ENCODE assay signal across 8 cellular contexts in the genomic region with DNA sequence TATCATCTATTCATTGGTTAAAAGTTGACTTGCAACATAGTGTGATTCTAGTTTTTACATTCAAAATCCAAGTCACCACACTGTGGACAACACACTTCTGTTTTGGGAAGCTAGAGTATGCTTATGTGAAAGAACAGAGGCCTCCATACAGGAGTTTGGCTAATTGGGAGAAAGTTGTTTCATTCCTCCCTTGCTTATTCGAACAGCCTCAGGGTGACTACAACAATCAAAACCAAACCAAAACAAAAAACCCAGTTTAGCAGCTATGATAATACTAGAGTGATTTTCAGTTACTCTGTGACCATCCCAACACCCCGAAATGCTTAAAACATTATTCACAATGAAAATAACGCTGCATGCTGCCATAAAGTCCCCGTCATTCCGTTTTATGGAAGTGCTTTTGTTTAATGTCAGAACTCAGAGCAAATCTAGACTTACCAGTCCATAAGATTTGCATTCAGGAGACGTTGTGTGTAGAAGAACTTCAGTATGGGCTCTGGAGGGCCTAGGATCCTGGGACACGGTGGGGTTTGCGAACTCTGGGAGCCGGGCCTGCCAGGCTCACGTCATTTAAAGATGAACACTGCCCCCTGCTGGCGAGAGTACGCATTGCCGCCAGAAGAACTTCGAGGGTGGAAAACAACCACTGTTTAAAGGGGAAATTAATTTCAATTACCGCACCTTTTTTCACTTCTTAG.
DNase-seq lines count a peak whose midpoint lies in the region; ATAC-seq and TF ChIP-seq lines count a peak whose summit lies in the region.

No MANE protein-coding gene starts in this region.

- 27% methylated on average over 15 of the region's 15 CpGs for WGBS in liver

- peak; percentile 90 to 91 for TF ChIP-seq RAD21 in liver (IDR thresholded peaks at IDR 0.05)

- no peaks in the 10 kb centered on the region for H3K36me3 ChIP-seq in colonic mucosa
- no peaks in the 10 kb centered on the region for H3K36me3 ChIP-seq in liver (ENCODE audit: control insufficient read depth in 4 of 4, insufficient read depth in 3 of 4, low read depth in 1 of 4, low read length in 3 of 4)

- ATAC-seq in GM21515 (IDR thresholded peaks at IDR 0.05; ENCODE audit: unreplicated experiment) (peak; percentile 77), GM18861 (IDR thresholded peaks at IDR 0.05; ENCODE audit: unreplicated experiment) (no peak)

- H3K9me3 ChIP-seq in colonic mucosa (no peaks in the 10 kb centered on the region), liver (ENCODE audit: control insufficient read depth in 4 of 4, low read length in 3 of 4) (no peaks in the 10 kb centered on the region)

- H3K4me3 ChIP-seq in colonic mucosa: no peak overlapping the region
- H3K4me3 ChIP-seq in liver (ENCODE audit: low read depth in 1 of 3, low read length in 3 of 3): no peak overlapping the region

- H3K4me1 ChIP-seq in colonic mucosa: peaks cover 8% of the 10 kb centered on the region
- H3K4me1 ChIP-seq in liver (ENCODE audit: control insufficient read depth in 4 of 4, insufficient read depth in 4 of 4, low read length in 3 of 4): peaks cover 0 to 31% (median 19%) of the 10 kb centered on the region in 4 donors

- H3K27ac ChIP-seq in colonic mucosa (peak overlapping the region; percentile 57), liver (ENCODE audit: low read depth in 1 of 2, low read length in 2 of 2) (peak overlapping the region; percentile 59 to 88)

- intact Hi-C loops in colonic mucosa (cut with DNase I): loop anchor here (5.0 kb wide), 1 partner anchor 32 kb away; no protein-coding TSS in a partner anchor

- H3K27me3 ChIP-seq in colonic mucosa (no peaks in the 10 kb centered on the region), liver (ENCODE audit: control insufficient read depth in 4 of 4, insufficient read depth in 4 of 4, low read length in 3 of 4) (no peaks in the 10 kb centered on the region)

- DNase-seq in COLO668 (lab: John Stamatoyannopoulos, UW; ENCODE audit: unreplicated experiment): peak; percentile 66
- peak; percentile 27 for DNase-seq in NCI-H1694 treated with DMSO at 0.1 percent for 48 hours (lab: John Stamatoyannopoulos, UW)
- peak; percentile 55 to 58 for DNase-seq in activated CD4-positive, alpha-beta T cell treated with anti-CD3 and anti-CD28 coated beads for 24 hours (ENCODE audit: low read depth in 2 of 2)
- DNase-seq in colonic mucosa: peak; percentile 88
- peak; percentile 6 to 62 (median 25) for DNase-seq in stimulated activated CD4-positive, alpha-beta T cell treated with anti-CD3 and anti-CD28 coated beads, TNF-alpha, amount 100 ng/mL, for 1 hour (ENCODE audit: low read depth in 3 of 3, low spot score in 1 of 3)

- H3K9ac ChIP-seq in colonic mucosa (ENCODE audit: low read depth in 2 of 2, low read length in 2 of 2) (peak overlapping the region in 1 of 2 donors; percentile 27), liver (ENCODE audit: low read depth in 1 of 2, low read length in 2 of 2) (peak overlapping the region in 1 of 2 donors; percentile 28)

- TF ChIP-seq CTCF in colonic mucosa (IDR thresholded peaks at IDR 0.05) (peak; percentile 98), liver (IDR thresholded peaks at IDR 0.05; ENCODE audit: low read depth, low read length, missing input control) (peak; percentile 94)

TF ChIP-seq in liver, 16 proteins besides CTCF, POLR2A, EP300 and RAD21:
- TF ChIP-seq HNF4A (conservative IDR thresholded peaks at IDR 0.05): no peak
- no peak for TF ChIP-seq RXRA (IDR thresholded peaks at IDR 0.05)
- TF ChIP-seq, protein P1, sequence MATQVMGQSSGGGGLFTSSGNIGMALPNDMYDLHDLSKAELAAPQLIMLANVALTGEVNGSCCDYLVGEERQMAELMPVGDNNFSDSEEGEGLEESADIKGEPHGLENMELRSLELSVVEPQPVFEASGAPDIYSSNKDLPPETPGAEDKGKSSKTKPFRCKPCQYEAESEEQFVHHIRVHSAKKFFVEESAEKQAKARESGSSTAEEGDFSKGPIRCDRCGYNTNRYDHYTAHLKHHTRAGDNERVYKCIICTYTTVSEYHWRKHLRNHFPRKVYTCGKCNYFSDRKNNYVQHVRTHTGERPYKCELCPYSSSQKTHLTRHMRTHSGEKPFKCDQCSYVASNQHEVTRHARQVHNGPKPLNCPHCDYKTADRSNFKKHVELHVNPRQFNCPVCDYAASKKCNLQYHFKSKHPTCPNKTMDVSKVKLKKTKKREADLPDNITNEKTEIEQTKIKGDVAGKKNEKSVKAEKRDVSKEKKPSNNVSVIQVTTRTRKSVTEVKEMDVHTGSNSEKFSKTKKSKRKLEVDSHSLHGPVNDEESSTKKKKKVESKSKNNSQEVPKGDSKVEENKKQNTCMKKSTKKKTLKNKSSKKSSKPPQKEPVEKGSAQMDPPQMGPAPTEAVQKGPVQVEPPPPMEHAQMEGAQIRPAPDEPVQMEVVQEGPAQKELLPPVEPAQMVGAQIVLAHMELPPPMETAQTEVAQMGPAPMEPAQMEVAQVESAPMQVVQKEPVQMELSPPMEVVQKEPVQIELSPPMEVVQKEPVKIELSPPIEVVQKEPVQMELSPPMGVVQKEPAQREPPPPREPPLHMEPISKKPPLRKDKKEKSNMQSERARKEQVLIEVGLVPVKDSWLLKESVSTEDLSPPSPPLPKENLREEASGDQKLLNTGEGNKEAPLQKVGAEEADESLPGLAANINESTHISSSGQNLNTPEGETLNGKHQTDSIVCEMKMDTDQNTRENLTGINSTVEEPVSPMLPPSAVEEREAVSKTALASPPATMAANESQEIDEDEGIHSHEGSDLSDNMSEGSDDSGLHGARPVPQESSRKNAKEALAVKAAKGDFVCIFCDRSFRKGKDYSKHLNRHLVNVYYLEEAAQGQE (IDR thresholded peaks at IDR 0.05): no peak
- TF ChIP-seq HNF4G (IDR thresholded peaks at IDR 0.05): no peak
- TF ChIP-seq NR2F2 (IDR thresholded peaks at IDR 0.05): no peak
- TF ChIP-seq, protein P2, sequence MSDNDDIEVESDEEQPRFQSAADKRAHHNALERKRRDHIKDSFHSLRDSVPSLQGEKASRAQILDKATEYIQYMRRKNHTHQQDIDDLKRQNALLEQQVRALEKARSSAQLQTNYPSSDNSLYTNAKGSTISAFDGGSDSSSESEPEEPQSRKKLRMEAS (IDR thresholded peaks at IDR 0.05): no peak
- TF ChIP-seq, protein P3, sequence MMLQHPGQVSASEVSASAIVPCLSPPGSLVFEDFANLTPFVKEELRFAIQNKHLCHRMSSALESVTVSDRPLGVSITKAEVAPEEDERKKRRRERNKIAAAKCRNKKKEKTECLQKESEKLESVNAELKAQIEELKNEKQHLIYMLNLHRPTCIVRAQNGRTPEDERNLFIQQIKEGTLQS (IDR thresholded peaks at IDR 0.05): no peak
- TF ChIP-seq FOXA2 (IDR thresholded peaks at IDR 0.05): no peak
- TF ChIP-seq, protein P4, sequence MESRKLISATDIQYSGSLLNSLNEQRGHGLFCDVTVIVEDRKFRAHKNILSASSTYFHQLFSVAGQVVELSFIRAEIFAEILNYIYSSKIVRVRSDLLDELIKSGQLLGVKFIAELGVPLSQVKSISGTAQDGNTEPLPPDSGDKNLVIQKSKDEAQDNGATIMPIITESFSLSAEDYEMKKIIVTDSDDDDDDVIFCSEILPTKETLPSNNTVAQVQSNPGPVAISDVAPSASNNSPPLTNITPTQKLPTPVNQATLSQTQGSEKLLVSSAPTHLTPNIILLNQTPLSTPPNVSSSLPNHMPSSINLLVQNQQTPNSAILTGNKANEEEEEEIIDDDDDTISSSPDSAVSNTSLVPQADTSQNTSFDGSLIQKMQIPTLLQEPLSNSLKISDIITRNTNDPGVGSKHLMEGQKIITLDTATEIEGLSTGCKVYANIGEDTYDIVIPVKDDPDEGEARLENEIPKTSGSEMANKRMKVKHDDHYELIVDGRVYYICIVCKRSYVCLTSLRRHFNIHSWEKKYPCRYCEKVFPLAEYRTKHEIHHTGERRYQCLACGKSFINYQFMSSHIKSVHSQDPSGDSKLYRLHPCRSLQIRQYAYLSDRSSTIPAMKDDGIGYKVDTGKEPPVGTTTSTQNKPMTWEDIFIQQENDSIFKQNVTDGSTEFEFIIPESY (IDR thresholded peaks at IDR 0.05): no peak
- TF ChIP-seq JUND (IDR thresholded peaks at IDR 0.05): no peak
- no peak for TF ChIP-seq FOXA1 (IDR thresholded peaks at IDR 0.05)

Comparison
In these comparisons a context has a peak if more than half of its experiments do, and no peak if none do; other contexts are left out.
1. DNase-seq: peak in every context shown above with its lines; median percentile 88 in colonic mucosa; 66 in COLO668; 56 in activated CD4-positive, alpha-beta T cell treated with anti-CD3 and anti-CD28 coated beads for 24 hours; 27 in NCI-H1694 treated with DMSO at 0.1 percent for 48 hours; 25 in stimulated activated CD4-positive, alpha-beta T cell treated with anti-CD3 and anti-CD28 coated beads, TNF-alpha, amount 100 ng/mL, for 1 hour.